Comparison of ENCODE assay signal across 18 cellular contexts in the genomic region with DNA sequence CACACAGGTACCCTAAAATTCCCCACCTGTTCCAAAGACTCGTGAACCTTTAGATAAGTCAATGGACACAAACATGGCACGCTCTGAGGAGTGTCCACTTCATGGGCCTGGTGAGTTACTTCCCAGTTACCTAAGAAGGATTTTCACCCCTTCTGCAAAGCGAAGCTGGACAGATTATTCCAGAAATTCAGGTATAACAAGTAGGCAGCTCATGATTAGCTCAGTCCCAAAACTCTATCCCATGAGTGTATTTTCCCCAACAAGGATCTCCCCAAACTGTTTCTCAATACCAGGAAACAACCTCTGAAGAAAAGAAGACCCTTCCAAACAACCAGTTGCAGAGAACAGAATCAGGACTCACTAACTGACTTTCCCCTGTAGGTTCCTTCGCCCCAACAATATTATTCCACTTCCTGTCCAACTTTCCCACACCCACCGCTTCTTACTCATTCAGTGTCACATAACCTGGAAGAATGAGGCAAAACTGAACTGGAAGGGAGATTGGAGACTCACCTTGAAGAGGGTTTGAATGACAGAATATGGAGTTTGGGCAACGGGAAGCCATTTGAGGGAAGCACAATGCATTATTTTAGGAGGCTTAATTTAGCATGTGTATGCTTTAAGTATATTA.
"Had no signal": no experiment of that assay in that cellular context is flagged by ENCODE, and none has a peak within 500 bp of the region (broad histone marks: within the 10 kb centered on the region; RNA-seq: fewer than 3 reads in every experiment).

No MANE protein-coding gene starts in this region.

- H3K27ac Mint-ChIP-seq: activated CD4-positive, alpha-beta memory T cell treated with anti-CD3 and anti-CD28 coated beads, Interleukin-2, amount 10 ng/mL, durations not matched to agents 7 days and 5 days; activated naive CD4-positive, alpha-beta T cell treated with anti-CD3 and anti-CD28 coated beads for 36 hours; activated T-cell treated with anti-CD3 and anti-CD28 coated beads, Interleukin-2, amount 50 U/mL, for 24 hours; activated T-helper 2 cell treated with anti-CD3 and anti-CD28 coated beads, Interferon-gamma antibody, Interleukin-2, Interleukin-4, amounts not matched to agents 10 μg/mL and 5 μg/mL and 100 μg/mL, durations not matched to agents 14 hours and 24 hours and 36 hours; naive thymus-derived CD8-positive, alpha-beta T cell; stimulated activated memory B cell treated with anti-CD40 and anti-IgM and Interleukin-4, amounts not matched to agents 10 μg/mL and 1 μg/mL and 100 μg/mL, for 72 hours; T-cell had no signal

- H3K4me1 Mint-ChIP-seq: activated CD4-positive, alpha-beta memory T cell treated with anti-CD3 and anti-CD28 coated beads, Interleukin-2, amount 10 ng/mL, durations not matched to agents 7 days and 5 days; naive thymus-derived CD8-positive, alpha-beta T cell; stimulated activated memory B cell treated with anti-CD40 and anti-IgM and Interleukin-4, amounts not matched to agents 10 μg/mL and 1 μg/mL and 100 μg/mL, for 72 hours; T-cell had no signal

- DNase-seq: activated CD4-positive, alpha-beta memory T cell treated with anti-CD3 and anti-CD28 coated beads, Interleukin-2, amount 10 ng/mL, durations not matched to agents 7 days and 5 days; activated CD4-positive, alpha-beta T cell treated with anti-CD3 and anti-CD28 coated beads for 48 hours; activated CD4-positive, CD25-positive, alpha-beta regulatory T cell; activated naive CD4-positive, alpha-beta T cell treated with anti-CD3 and anti-CD28 coated beads for 36 hours; activated T-cell treated with anti-CD3 and anti-CD28 coated beads, Interleukin-2, amount 50 U/mL, for 24 hours; cerebellar nuclear complex; effector CD4-positive, alpha-beta T cell; foreskin fibroblast; left cardiac atrium; mesendoderm; naive thymus-derived CD8-positive, alpha-beta T cell; ovary; psoas muscle; stimulated activated CD4-positive, alpha-beta T cell treated with anti-CD3 and anti-CD28 coated beads, Interleukin-4, amount 100 ng/mL, for 4 hours; T-cell had no signal

- H3K36me3 ChIP-seq: ovary had no signal

- H3K27me3 ChIP-seq: ovary had no signal

- H3K27ac ChIP-seq: ovary, psoas muscle had no signal

- H3K9me3 Mint-ChIP-seq: activated CD4-positive, alpha-beta memory T cell treated with anti-CD3 and anti-CD28 coated beads, Interleukin-2, amount 10 ng/mL, durations not matched to agents 7 days and 5 days; activated naive CD4-positive, alpha-beta T cell treated with anti-CD3 and anti-CD28 coated beads for 36 hours; activated T-cell treated with anti-CD3 and anti-CD28 coated beads, Interleukin-2, amount 50 U/mL, for 24 hours; activated T-helper 2 cell treated with anti-CD3 and anti-CD28 coated beads, Interferon-gamma antibody, Interleukin-2, Interleukin-4, amounts not matched to agents 10 μg/mL and 5 μg/mL and 100 μg/mL, durations not matched to agents 14 hours and 24 hours and 36 hours; naive thymus-derived CD8-positive, alpha-beta T cell; stimulated activated memory B cell treated with anti-CD40 and anti-IgM and Interleukin-4, amounts not matched to agents 10 μg/mL and 1 μg/mL and 100 μg/mL, for 72 hours; T-cell had no signal

- H3K27me3 Mint-ChIP-seq: stimulated activated memory B cell treated with anti-CD40 and anti-IgM and Interleukin-4, amounts not matched to agents 10 μg/mL and 1 μg/mL and 100 μg/mL, for 72 hours had no signal

- H3K4me3 Mint-ChIP-seq: activated CD4-positive, alpha-beta memory T cell treated with anti-CD3 and anti-CD28 coated beads, Interleukin-2, amount 10 ng/mL, durations not matched to agents 7 days and 5 days; activated naive CD4-positive, alpha-beta T cell treated with anti-CD3 and anti-CD28 coated beads for 36 hours; activated T-cell treated with anti-CD3 and anti-CD28 coated beads, Interleukin-2, amount 50 U/mL, for 24 hours; naive thymus-derived CD8-positive, alpha-beta T cell; stimulated activated memory B cell treated with anti-CD40 and anti-IgM and Interleukin-4, amounts not matched to agents 10 μg/mL and 1 μg/mL and 100 μg/mL, for 72 hours; T-cell had no signal

- H3K4me3 ChIP-seq: ovary, psoas muscle had no signal

- H3K9me3 ChIP-seq: ovary, psoas muscle had no signal

- ATAC-seq: left cardiac atrium; naive thymus-derived CD8-positive, alpha-beta T cell; psoas muscle; sciatic nerve; stimulated activated memory B cell treated with anti-CD40 and anti-IgM and Interleukin-4, amounts not matched to agents 10 μg/mL and 1 μg/mL and 100 μg/mL, for 72 hours; T-cell had no signal

- H3K36me3 Mint-ChIP-seq: naive thymus-derived CD8-positive, alpha-beta T cell; stimulated activated memory B cell treated with anti-CD40 and anti-IgM and Interleukin-4, amounts not matched to agents 10 μg/mL and 1 μg/mL and 100 μg/mL, for 72 hours; T-cell had no signal
